ENCODE assay signal across 17 cellular contexts in the genomic region with DNA sequence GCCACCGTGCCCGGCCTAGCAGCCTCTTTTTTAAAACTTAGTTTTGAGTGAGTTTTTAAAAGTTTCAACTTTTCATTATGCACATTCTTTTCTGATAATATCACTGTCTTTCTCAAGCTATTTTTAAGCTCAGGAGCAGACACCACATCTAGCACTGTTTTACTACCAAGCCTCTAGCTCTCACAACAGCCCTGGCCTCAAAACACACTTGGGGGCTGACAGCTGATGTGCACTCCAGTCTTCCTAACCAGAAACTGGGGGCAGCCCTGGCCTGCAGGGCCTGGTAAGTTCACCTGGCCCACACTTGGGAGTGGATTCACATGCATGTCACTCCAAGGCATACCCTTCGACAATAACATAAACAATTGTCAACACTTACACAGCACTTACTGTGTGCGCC. TPM values are rescaled to one million over a fixed set of nuclear protein-coding genes. Genes with fewer than 3 reads are reported as not detected.
A peak's percentile ranks its signal among the peaks of the same experiment; 100 is the strongest.
DNase-seq lines count a peak whose midpoint lies in the region; ATAC-seq and TF ChIP-seq lines count a peak whose summit lies in the region.
"Had no signal": no experiment of that assay in that cellular context is flagged by ENCODE, and none has a peak within 500 bp of the region (broad histone marks: within the 10 kb centered on the region; RNA-seq: fewer than 3 reads in every experiment).

No MANE protein-coding gene starts in this region.

- no peak overlapping the region for H3K27ac ChIP-seq in GM23248
- peak overlapping the region; percentile 4 for H3K27ac ChIP-seq in osteoblast (ENCODE audit: low read depth, low read length)
- H3K27ac ChIP-seq: RWPE1 had no signal

- 0 out of 2 replicates have a peak, but pooled peaks cover under 1% of the 10 kb centered on the region for H3K36me3 ChIP-seq in GM23248 (ENCODE audit: low read depth)
- H3K36me3 ChIP-seq in osteoblast (ENCODE audit: insufficient read depth, low read length): peaks cover 14% of the 10 kb centered on the region

- H3K9me3 Mint-ChIP-seq in chondrocyte (ENCODE audit: low read depth): no peaks in the 10 kb centered on the region
- H3K9me3 Mint-ChIP-seq: CD4-positive, alpha-beta T cell had no signal

- WGBS in GM23248 (ENCODE audit: low coverage in 1 of 2, low lambda C conversion rate in 2 of 2, missing lambda C conversion rate in 2 of 2), 2 experiments: 97 to 98% methylated on average over 4 of the region's 4 CpGs

- peaks cover 22% of the 10 kb centered on the region for H3K4me1 Mint-ChIP-seq in chondrocyte (ENCODE audit: low read depth)

- DNase-seq in AG08396 (ENCODE audit: low spot score) (peak; percentile 8), GM23248 (peak; percentile 14), chondrocyte (ENCODE audit: low spot score) (no peak), osteoblast (ENCODE audit: insufficient read length, low spot score, missing footprints) (no peak), NCI-H82 (lab: John Stamatoyannopoulos, UW) (no peak)
- DNase-seq: BE2C; CD4-positive, alpha-beta T cell; MV-4-11; NCI-H1417; NCI-H187 treated with DMSO at 0.1 percent for 48 hours; NCI-H446; PC-3 had no signal

- no peak overlapping the region for H3K4me3 Mint-ChIP-seq in chondrocyte (ENCODE audit: unreplicated experiment)
- H3K4me3 Mint-ChIP-seq: CD4-positive, alpha-beta T cell had no signal

- H3K4me2 ChIP-seq in GM23248 (ENCODE audit: unreplicated experiment) (no peak overlapping the region), osteoblast (ENCODE audit: insufficient read depth, low read length) (no peak overlapping the region)

- no peaks in the 10 kb centered on the region; the same call in 1 of the 2 replicates for H3K9me2 ChIP-seq in GM23248 (ENCODE audit: insufficient read depth)

- H3K36me3 Mint-ChIP-seq in chondrocyte (ENCODE audit: low read depth): peaks cover 3% of the 10 kb centered on the region

- H2AFZ ChIP-seq in GM23248 (no peak overlapping the region), osteoblast (ENCODE audit: low read length) (peak overlapping the region; percentile 66)

- no peaks in the 10 kb centered on the region for H3K27me3 ChIP-seq in GM23248 (replicated peaks; ENCODE audit: insufficient read depth)
- no peaks in the 10 kb centered on the region for H3K27me3 ChIP-seq in osteoblast (ENCODE audit: insufficient read depth, low read length)
- H3K27me3 ChIP-seq: BE2C had no signal

- no peak for TF ChIP-seq CTCF in chondrocyte (IDR thresholded peaks at IDR 0.05)
- TF ChIP-seq CTCF in osteoblast (IDR thresholded peaks at IDR 0.05; ENCODE audit: extremely low read depth, low read depth, low read length): no peak

- H3K79me2 ChIP-seq in GM23248 (ENCODE audit: insufficient read depth) (no peaks in the 10 kb centered on the region), osteoblast (ENCODE audit: insufficient read depth, low read length) (no peaks in the 10 kb centered on the region)

- no peaks in the 10 kb centered on the region for H4K20me1 ChIP-seq in GM23248 (ENCODE audit: insufficient read depth)
- no peaks in the 10 kb centered on the region for H4K20me1 ChIP-seq in osteoblast (ENCODE audit: insufficient read depth, low read length)

- H3K9me3 ChIP-seq in GM23248 (ENCODE audit: low read depth): no peaks in the 10 kb centered on the region
- H3K9me3 ChIP-seq in osteoblast (ENCODE audit: low read depth, low read length): no peaks in the 10 kb centered on the region
- H3K9me3 ChIP-seq: BE2C, HAP-1 had no signal

- H3K4me1 ChIP-seq in GM23248 (ENCODE audit: insufficient read depth) (peaks cover 5% of the 10 kb centered on the region), osteoblast (ENCODE audit: insufficient read depth, low read length) (peaks cover 5% of the 10 kb centered on the region)

- H3K4me3 ChIP-seq in GM23248 (no peak overlapping the region), osteoblast (ENCODE audit: insufficient read depth, low read length) (no peak overlapping the region)
- H3K4me3 ChIP-seq: HAP-1, K562 had no signal

- no peaks in the 10 kb centered on the region for H3K27me3 Mint-ChIP-seq in chondrocyte (ENCODE audit: low read depth)
- H3K27me3 Mint-ChIP-seq: CD4-positive, alpha-beta T cell had no signal

- peak overlapping the region; percentile 81 for H3K27ac Mint-ChIP-seq in chondrocyte (ENCODE audit: unreplicated experiment)
- H3K27ac Mint-ChIP-seq: CD4-positive, alpha-beta T cell had no signal

- no peak overlapping the region for H3K9ac ChIP-seq in GM23248

- in situ Hi-C loops in GM23248 (cut with MboI): no loop called here

- H3F3A ChIP-seq in GM23248 (ENCODE audit: insufficient read depth): no peaks in the 10 kb centered on the region; the same call in 1 of the 2 replicates

- ATAC-seq in HG02623 (IDR thresholded peaks at IDR 0.05; ENCODE audit: unreplicated experiment): no peak
- no peak for ATAC-seq in GM18517 (IDR thresholded peaks at IDR 0.05; ENCODE audit: unreplicated experiment)
- ATAC-seq: K562, PC-3 had no signal

RNA-seq across cellular contexts. Expression of a gene that starts 34.0 kb away (rescaled TPM):
- total RNA-seq in GM23248 (2014; rRNA removed; shearing (Covaris generic)): 8.5 and 13.4 TPM in 2 replicates
- polyA plus RNA-seq in GM23248 (2016; fragmentation: Nextera tagmentation; extraction: Ambion mirVana): 13.5 and 15.7 TPM in 2 replicates
- total RNA-seq in chondrocyte (5.7 to 12.9 TPM (median 6.3 TPM) in 3 replicates), osteoblast (5.1 and 6.8 TPM in 2 replicates)

RNA-seq across cellular contexts. Expression of a gene that starts 50.4 kb away (rescaled TPM):
- 16.0 and 19.7 TPM in 2 replicates for total RNA-seq in GM23248 (2014; rRNA removed; shearing (Covaris generic))
- 14.2 and 15.0 TPM in 2 replicates for polyA plus RNA-seq in GM23248 (2016; fragmentation: Nextera tagmentation; extraction: Ambion mirVana)
- total RNA-seq in chondrocyte: 11.3 to 14.5 TPM (median 12.7 TPM) in 3 replicates
- total RNA-seq in osteoblast: 15.6 and 16.6 TPM in 2 replicates

RNA-seq across cellular contexts. Expression of a gene that starts 50.7 kb away (rescaled TPM):
- total RNA-seq in GM23248 (2014; rRNA removed; shearing (Covaris generic)): 45.8 and 50.7 TPM in 2 replicates
- 53.2 and 53.4 TPM in 2 replicates for polyA plus RNA-seq in GM23248 (2016; fragmentation: Nextera tagmentation; extraction: Ambion mirVana)
- total RNA-seq in chondrocyte: 27.4 to 31.8 TPM (median 31.5 TPM) in 3 replicates
- 56.0 and 59.4 TPM in 2 replicates for total RNA-seq in osteoblast

Comparison
In these comparisons a context has a peak if more than half of its experiments do, and no peak if none do; other contexts are left out.
1. DNase-seq: peak in AG08396 (single experiment) and GM23248 (single experiment); none in chondrocyte (single experiment), osteoblast (single experiment) and NCI-H82 (single experiment).